In the genomic region with DNA sequence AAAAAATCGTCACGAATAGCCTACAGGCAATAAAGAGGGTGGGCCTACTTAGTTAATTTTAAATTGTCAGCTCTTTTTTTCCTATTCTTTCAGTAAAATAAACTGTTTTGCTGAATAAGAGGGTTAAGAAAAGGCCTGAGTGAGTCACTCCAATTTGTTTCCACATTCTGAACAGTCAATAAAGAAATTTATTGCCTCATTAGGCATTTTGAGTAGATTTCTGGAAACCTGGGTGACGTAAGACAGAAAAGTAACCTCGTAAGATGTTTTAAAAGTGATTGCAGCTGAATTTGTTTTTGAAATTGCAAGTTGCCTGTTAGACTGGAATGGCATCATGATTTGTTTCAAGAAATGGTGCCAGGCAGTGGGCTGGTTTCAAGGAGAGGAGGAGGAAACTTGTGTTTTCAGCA, we compare ENCODE assay signal across 15 cellular contexts.
DNase-seq lines count a peak whose midpoint lies in the region; ATAC-seq, FAIRE-seq and TF ChIP-seq lines count a peak whose summit lies in the region.
"Had no signal": no experiment of that assay in that cellular context is flagged by ENCODE, and none has a peak within 500 bp of the region (broad histone marks: within the 10 kb centered on the region; RNA-seq: fewer than 3 reads in every experiment).

No MANE protein-coding gene starts in this region.

- peak overlapping the region in 1 of 2 experiments; percentile 24; a peak in 1 of 6 replicates for H3K27ac ChIP-seq in A549
- H3K27ac ChIP-seq: spleen, transverse colon had no signal

- peak overlapping the region; percentile 53 for H3K4me2 ChIP-seq in A549

- ATAC-seq in A549 = no peak
- ATAC-seq in esophagus mucosa = peak; percentile 29
- ATAC-seq in omental fat pad (ENCODE audit: low FRiP score) = peak; percentile 84
- ATAC-seq: activated T-cell treated with anti-CD3 and anti-CD28 coated beads, Interleukin-2, amount 50 U/mL, for 4 hours; naive thymus-derived CD8-positive, alpha-beta T cell; PC-3 had no signal

- 63% methylated on average over 4 of the region's 4 CpGs for WGBS in A549 (ENCODE audit: missing lambda C conversion rate)

- no peak overlapping the region for H3K4me3 ChIP-seq in A549
- H3K4me3 ChIP-seq: spleen, transverse colon had no signal

- DNase-seq in A549 (ENCODE audit: low read depth in 1 of 2, low spot score in 1 of 2) (no peak), HTR-8/SVneo (ENCODE audit: insufficient read length, low spot score) (peak; percentile 20), omental fat pad (ENCODE audit: low spot score) (no peak), NCI-H1694 treated with DMSO at 0.1 percent for 48 hours (lab: John Stamatoyannopoulos, UW) (no peak), NCI-H2227 treated with DMSO at 0.1 percent for 48 hours (lab: John Stamatoyannopoulos, UW) (no peak), NCI-H510A (lab: John Stamatoyannopoulos, UW) (no peak)
- DNase-seq in activated CD4-positive, alpha-beta T cell treated with anti-CD3 and anti-CD28 coated beads, Interleukin-2, amount 50 U/mL, for 48 hours = no peak
- DNase-seq: activated T-cell treated with anti-CD3 and anti-CD28 coated beads, Interleukin-2, amount 50 U/mL, for 4 hours; left cardiac atrium; naive thymus-derived CD8-positive, alpha-beta T cell; NCI-H345; PC-3; spleen; transverse colon had no signal

- TF ChIP-seq POLR2A in A549 (IDR thresholded peaks at IDR 0.05; ENCODE audit: low read length) = no peak

- no peak for TF ChIP-seq EP300 in A549 (IDR thresholded peaks at IDR 0.05)

- TF ChIP-seq CTCF in A549 (IDR thresholded peaks at IDR 0.05) (no peak), omental fat pad (IDR thresholded peaks at IDR 0.05) (no peak)

- CTCF ChIA-PET in A549 (lab: Yijun Ruan, JAX) = no interaction called here

- POLR2A ChIA-PET in A549 (lab: Yijun Ruan, JAX) = no interaction called here

- TF ChIP-seq RAD21 in A549 (conservative IDR thresholded peaks at IDR 0.05 in 1 of 2, IDR thresholded peaks at IDR 0.05 in 1 of 2) = no peak

- H3K9me3 ChIP-seq in A549 = no peaks in the 10 kb centered on the region
- H3K9me3 ChIP-seq: spleen, transverse colon had no signal

- FAIRE-seq in A549 (lab: Jason Lieb, UNC) (no peak), HTR-8/SVneo (lab: Jason Lieb, UNC) (no peak)

- peaks cover 18% of the 10 kb centered on the region for H3K4me1 ChIP-seq in A549
- H3K4me1 ChIP-seq: spleen, transverse colon had no signal

TF ChIP-seq in A549, 52 proteins besides CTCF, POLR2A, EP300 and RAD21:
- TF ChIP-seq TFCP2L1 (CRISPR knock-in tag; IDR thresholded peaks at IDR 0.05) (no peak), MAFK (IDR thresholded peaks at IDR 0.05; ENCODE audit: partially characterized antibody) (peak; percentile 21)

Comparison
In these comparisons a context has a peak if more than half of its experiments do, and no peak if none do; other contexts are left out.
1. ATAC-seq: peak in esophagus mucosa (single experiment) and omental fat pad (single experiment); none in A549 (0 of 2).